ENCODE assay signal across 1 cellular context in the genomic region with DNA sequence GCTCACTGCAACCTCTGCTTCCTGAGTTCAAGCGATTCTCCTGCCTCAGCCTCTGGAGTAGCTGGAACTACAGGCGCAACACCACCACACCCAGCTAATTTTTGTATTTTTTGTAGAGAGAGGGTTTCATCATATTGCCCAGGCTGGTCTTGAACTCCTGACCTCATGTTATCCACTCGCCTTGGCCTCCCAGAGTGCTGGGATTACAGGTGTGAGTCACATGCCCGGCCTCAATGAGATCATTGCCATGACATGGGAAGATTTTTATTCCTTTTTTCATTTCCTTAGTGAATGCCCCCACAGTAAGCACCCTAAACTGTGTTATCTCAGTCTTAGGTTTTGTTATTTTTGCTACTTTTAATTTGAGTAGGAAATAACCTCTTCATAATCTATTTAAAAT.
TF ChIP-seq lines count a peak whose summit lies in the region.

No MANE protein-coding gene starts in this region.

TF ChIP-seq in IMR-90, 13 proteins besides CTCF, POLR2A, EP300 and RAD21 (continued from another document):
- TF ChIP-seq RFX5 (IDR thresholded peaks at IDR 0.05; ENCODE audit: low read depth, low read length) = no peak
- TF ChIP-seq FOS (IDR thresholded peaks at IDR 0.05; ENCODE audit: low read depth, low read length) = no peak
